ENCODE assay signal across 24 cellular contexts in the genomic region with DNA sequence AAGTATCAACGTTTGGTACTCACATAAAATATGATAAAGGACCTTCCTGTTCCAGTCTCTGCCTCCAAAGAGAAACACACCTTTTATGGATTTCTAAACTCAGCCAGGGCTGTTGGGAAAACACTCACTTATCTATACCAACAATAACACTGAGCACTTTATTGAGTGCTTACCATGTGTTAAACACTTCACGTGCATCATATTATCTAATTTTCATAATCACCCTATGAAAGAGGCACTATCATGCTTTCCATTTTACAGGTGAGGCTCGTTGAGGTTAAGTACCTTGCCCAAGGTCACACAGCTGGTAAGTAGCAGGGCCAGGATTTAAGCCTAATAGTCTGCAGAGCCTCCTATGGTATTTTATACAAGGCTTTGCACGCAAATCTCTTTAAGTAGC.
"Had no signal": no experiment of that assay in that cellular context is flagged by ENCODE, and none has a peak within 500 bp of the region (broad histone marks: within the 10 kb centered on the region; RNA-seq: fewer than 3 reads in every experiment).

No MANE protein-coding gene starts in this region.

- H3K27me3 Mint-ChIP-seq: activated CD4-positive, alpha-beta T cell treated with anti-CD3 and anti-CD28 coated beads for 36 hours; activated CD8-positive, alpha-beta T cell treated with anti-CD3 and anti-CD28 coated beads for 36 hours; activated naive CD4-positive, alpha-beta T cell treated with anti-CD3 and anti-CD28 coated beads, Interleukin-2, amount 50 U/mL, for 24 hours; T-cell had no signal

- DNase-seq: activated CD4-positive, alpha-beta T cell treated with anti-CD3 and anti-CD28 coated beads for 36 hours; activated CD4-positive, CD25-positive, alpha-beta regulatory T cell; activated CD8-positive, alpha-beta memory T cell treated with anti-CD3 and anti-CD28 coated beads, Interleukin-2, amount 50 U/mL, for 4 hours; activated CD8-positive, alpha-beta T cell treated with anti-CD3 and anti-CD28 coated beads for 36 hours; activated effector memory CD4-positive, alpha-beta T cell treated with Interleukin-2 at 50 U/mL for 16 hours; activated naive CD4-positive, alpha-beta T cell; activated T-cell treated with anti-CD3 and anti-CD28 coated beads, Interleukin-2, amount 50 U/mL, for 1 hour; aorta; central memory CD4-positive, alpha-beta T cell; KG1; NCI-H1048; NCI-H187; NCI-H2107; NCI-H510A treated with DMSO at 0.1 percent for 48 hours; RPMI8226; T-cell; T-helper 2 cell had no signal

- H3K4me1 ChIP-seq: breast epithelium had no signal

- H3K27ac Mint-ChIP-seq: activated CD4-positive, alpha-beta T cell treated with anti-CD3 and anti-CD28 coated beads for 36 hours; activated CD8-positive, alpha-beta T cell treated with anti-CD3 and anti-CD28 coated beads for 36 hours; activated naive CD4-positive, alpha-beta T cell treated with anti-CD3 and anti-CD28 coated beads, Interleukin-2, amount 50 U/mL, for 24 hours; T-cell had no signal

- H3K4me3 ChIP-seq: breast epithelium, coronary artery, SK-N-MC had no signal

- H3K36me3 ChIP-seq: breast epithelium had no signal

- H3K9me3 Mint-ChIP-seq: activated CD8-positive, alpha-beta T cell treated with anti-CD3 and anti-CD28 coated beads for 36 hours had no signal

- H3K4me3 Mint-ChIP-seq: activated CD4-positive, alpha-beta T cell treated with anti-CD3 and anti-CD28 coated beads for 36 hours; activated CD8-positive, alpha-beta T cell treated with anti-CD3 and anti-CD28 coated beads for 36 hours; activated naive CD4-positive, alpha-beta T cell treated with anti-CD3 and anti-CD28 coated beads, Interleukin-2, amount 50 U/mL, for 24 hours; T-cell had no signal

- H3K9me3 ChIP-seq: breast epithelium had no signal

- ATAC-seq: activated CD4-positive, alpha-beta T cell treated with anti-CD3 and anti-CD28 coated beads for 36 hours; activated CD8-positive, alpha-beta T cell treated with anti-CD3 and anti-CD28 coated beads for 36 hours; Panc1; Right ventricle myocardium inferior; T-cell had no signal

- H3K4me1 Mint-ChIP-seq: activated CD4-positive, alpha-beta T cell treated with anti-CD3 and anti-CD28 coated beads for 36 hours; activated naive CD4-positive, alpha-beta T cell treated with anti-CD3 and anti-CD28 coated beads, Interleukin-2, amount 50 U/mL, for 24 hours; T-cell had no signal

- H3K36me3 Mint-ChIP-seq: activated naive CD4-positive, alpha-beta T cell treated with anti-CD3 and anti-CD28 coated beads, Interleukin-2, amount 50 U/mL, for 24 hours; T-cell had no signal

- H3K27ac ChIP-seq: breast epithelium, coronary artery, SK-N-MC, VCaP had no signal
